Comparison of ENCODE assay signal across 24 cellular contexts in the genomic region with DNA sequence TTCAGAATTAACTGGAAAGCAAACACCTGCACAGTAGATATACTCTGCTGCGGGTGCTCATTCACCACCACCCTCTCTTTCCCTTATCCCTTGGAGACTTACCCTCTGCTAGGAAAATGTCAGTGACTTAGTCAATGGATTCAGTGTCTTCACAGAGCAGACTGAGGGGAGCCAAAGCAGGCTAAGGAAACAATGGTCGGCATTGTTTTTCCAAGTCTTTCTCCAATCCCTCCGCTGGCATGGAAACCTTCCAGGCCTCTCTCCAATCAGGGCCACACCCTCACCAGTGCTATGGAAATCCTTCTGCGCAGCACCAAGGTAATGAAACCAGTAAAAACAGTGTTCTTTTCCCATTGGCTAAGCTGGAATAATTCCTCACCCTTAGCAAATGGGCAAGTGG.
DNase-seq lines count a peak whose midpoint lies in the region; ATAC-seq lines count a peak whose summit lies in the region.
"Had no signal": no experiment of that assay in that cellular context is flagged by ENCODE, and none has a peak within 500 bp of the region (broad histone marks: within the 10 kb centered on the region; RNA-seq: fewer than 3 reads in every experiment).

No MANE protein-coding gene starts in this region.

- no peak for ATAC-seq in HG03097 (IDR thresholded peaks at IDR 0.05; ENCODE audit: low FRiP score, unreplicated experiment)
- ATAC-seq in GM19452 (IDR thresholded peaks at IDR 0.05; ENCODE audit: unreplicated experiment), result no peak
- ATAC-seq: A549; PC-3; stimulated activated memory B cell treated with anti-CD40 and anti-IgM and Interleukin-4, amounts not matched to agents 10 μg/mL and 1 μg/mL and 100 μg/mL, for 72 hours had no signal

- DNase-seq in Ammon's horn (ENCODE audit: low spot score), result peak; percentile 46
- DNase-seq in NCI-H526 treated with DMSO at 0.1 percent for 48 hours (lab: John Stamatoyannopoulos, UW), result peak; percentile 68
- DNase-seq in globus pallidus (ENCODE audit: low spot score), result peak; percentile 70
- DNase-seq in nucleus accumbens (lab: John Stamatoyannopoulos, UW), result peak in 30 of 56 donors; percentile 1 to 42 (median 8)
- no peak for DNase-seq in occipital lobe (lab: John Stamatoyannopoulos, UW)
- DNase-seq in ecto neural progenitor cell (ENCODE audit: low spot score), result no peak
- DNase-seq: activated CD4-positive, alpha-beta T cell treated with anti-CD3 and anti-CD28 coated beads for 48 hours; activated gamma-delta T cell; activated T-cell treated with anti-CD3 and anti-CD28 coated beads, Interleukin-2, amount 50 U/mL, for 1 hour; CD4-positive, alpha-beta memory T cell; cerebellar nuclear complex; NCI-H1105; NCI-H2081; NCI-H446 treated with DMSO at 0.1 percent for 48 hours; nephron progenitor cell; Right ventricle myocardium superior; stimulated activated CD4-positive, alpha-beta T cell treated with anti-CD3 and anti-CD28 coated beads, Interleukin-4, amount 100 ng/mL, for 4 hours; SW 1271; T-helper 9 cell had no signal

Comparison
In these comparisons a context has a peak if more than half of its experiments do, and no peak if none do; other contexts are left out.
1. DNase-seq: peak in Ammon's horn (single experiment), NCI-H526 treated with DMSO at 0.1 percent for 48 hours (single experiment), globus pallidus (single experiment) and nucleus accumbens (30 of 56); none in occipital lobe (single experiment) and ecto neural progenitor cell (single experiment).